Comparison of ENCODE assay signal across 10 cellular contexts in the genomic region with DNA sequence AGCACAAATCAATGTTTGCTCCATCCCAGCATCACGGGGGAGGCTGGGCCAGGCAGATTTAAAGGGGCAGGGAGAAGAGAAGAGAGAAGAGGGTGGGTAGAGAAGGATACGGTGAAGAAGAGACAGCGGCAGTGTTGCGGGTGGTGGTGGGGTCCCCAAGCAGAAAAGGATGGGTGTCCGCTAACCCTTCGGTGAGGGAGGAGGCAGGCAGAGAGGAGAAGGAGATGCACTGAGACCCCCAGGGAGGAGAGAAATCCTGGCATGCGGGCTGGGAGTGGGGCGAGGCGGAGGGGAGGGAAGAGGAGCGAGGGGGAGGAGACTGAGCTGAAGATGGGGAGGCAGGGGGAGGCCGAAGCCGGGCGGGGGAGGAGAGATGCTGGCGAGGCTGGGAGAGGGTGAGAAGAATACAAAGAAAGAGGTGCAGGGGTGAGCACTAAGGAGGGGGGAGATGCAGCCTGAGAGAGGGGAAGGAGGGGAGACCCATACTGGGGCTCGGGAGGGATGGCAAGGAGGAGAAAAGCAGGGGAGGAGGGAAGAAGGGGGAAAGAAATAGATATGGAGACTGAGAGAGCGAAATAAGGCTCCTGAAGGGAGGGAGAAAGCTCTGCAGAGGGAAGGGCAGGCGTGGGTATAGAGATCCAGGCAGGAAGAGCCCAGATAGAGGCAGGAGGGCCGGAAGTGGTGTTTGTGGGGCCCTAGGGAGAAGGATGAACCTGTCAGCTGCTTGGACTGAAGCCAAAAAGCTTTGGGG. TPM values are rescaled to one million over a fixed set of nuclear protein-coding genes. Genes with fewer than 3 reads are reported as not detected.
DNase-seq lines count a peak whose midpoint lies in the region; ATAC-seq and TF ChIP-seq lines count a peak whose summit lies in the region.
"Had no signal": no experiment of that assay in that cellular context is flagged by ENCODE, and none has a peak within 500 bp of the region (broad histone marks: within the 10 kb centered on the region; RNA-seq: fewer than 3 reads in every experiment).

TSS of gene JPH4 (minus strand) at position 231 of the 751 bp plus-strand sequence. CDS start 1,337 bp downstream, outside the sequence.

- no peak within 1 kb of the TSS for H4K91ac ChIP-seq in trophoblast cell (ENCODE audit: low read depth, low read length)

- peaks cover 0 to 4% of the 10 kb centered on the region in 2 donors for H3K27me3 ChIP-seq in uterus
- H3K27me3 ChIP-seq in trophoblast cell (ENCODE audit: insufficient read depth, low read length), result peaks cover 49% of the 10 kb centered on the region
- peaks cover 59% of the 10 kb centered on the region for H3K27me3 ChIP-seq in CD4-positive, alpha-beta T cell (ENCODE audit: control insufficient read depth, insufficient read depth, low read length)

- no peak within 1 kb of the TSS for H3K23ac ChIP-seq in trophoblast cell (ENCODE audit: low read length)

- no peak within 1 kb of the TSS for H3K4ac ChIP-seq in trophoblast cell (ENCODE audit: low read depth, low read length)

- CTCF ChIA-PET in activated B cell treated with CpG ODN at 0.5 μM for 24 hours (lab: Charles Lee), result interaction anchor here (0.7 to 1.1 kb wide), 2 partner anchors 10 to 21 kb away, joined by 3 to 4 read pairs; no protein-coding TSS in a partner anchor
- CTCF ChIA-PET in CD4-positive, alpha-beta T cell (lab: Charles Lee), result no interaction called here

- no peak within 1 kb of the TSS for H2AK5ac ChIP-seq in trophoblast cell (ENCODE audit: low read length)

- H3K4me1 Mint-ChIP-seq in activated B cell treated with CpG ODN at 0.5 μM for 24 hours, result peaks cover 19% of the 10 kb centered on the region
- H3K4me1 Mint-ChIP-seq in CD4-positive, alpha-beta T cell (ENCODE audit: low read depth), result peaks cover 21% of the 10 kb centered on the region

- peaks cover 40% of the 10 kb centered on the region for H3K27me3 Mint-ChIP-seq in activated B cell treated with CpG ODN at 0.5 μM for 24 hours
- H3K27me3 Mint-ChIP-seq in CD4-positive, alpha-beta T cell, result peaks cover 69% of the 10 kb centered on the region

- no peaks in the 10 kb centered on the region for H3K79me2 ChIP-seq in trophoblast cell (ENCODE audit: control insufficient read depth, insufficient read depth, low read length, poor library complexity)

- no peak within 1 kb of the TSS for H3K9ac ChIP-seq in trophoblast cell (ENCODE audit: low read length)

- H3K9me3 ChIP-seq in uterus, result no peaks in the 10 kb centered on the region
- peaks cover 18% of the 10 kb centered on the region for H3K9me3 ChIP-seq in trophoblast cell (ENCODE audit: insufficient read depth, low read depth, low read length)
- H3K9me3 ChIP-seq in CD4-positive, alpha-beta T cell (ENCODE audit: control insufficient read depth, low read length), result no peaks in the 10 kb centered on the region

- no peaks in the 10 kb centered on the region for H3K36me3 ChIP-seq in uterus
- no peaks in the 10 kb centered on the region for H3K36me3 ChIP-seq in trophoblast cell (ENCODE audit: control insufficient read depth in 1 of 2, insufficient read depth in 2 of 2, low read length in 2 of 2)

- intact Hi-C loops in cardiac septum (cut with DNase I), result no loop called here
- intact Hi-C loops in Right ventricle myocardium inferior (cut with DNase I), result no loop called here
- intact Hi-C loops in activated B cell treated with CpG ODN at 0.5 μM for 24 hours (cut with micrococcal nuclease), result no loop called here
- intact Hi-C loops in uterus (cut with DNase I; ENCODE audit: low total_unique reads), result no loop called here
- intact Hi-C loops in CD4-positive, alpha-beta T cell (cut with DNase I, micrococcal nuclease), result no loop called here

- no peak within 1 kb of the TSS for H3K14ac ChIP-seq in trophoblast cell (ENCODE audit: low read length)

- H3K36me3 Mint-ChIP-seq in activated B cell treated with CpG ODN at 0.5 μM for 24 hours (ENCODE audit: low read depth), result no peaks in the 10 kb centered on the region
- no peaks in the 10 kb centered on the region for H3K36me3 Mint-ChIP-seq in CD4-positive, alpha-beta T cell (ENCODE audit: low read depth)

- H3K79me1 ChIP-seq in trophoblast cell (ENCODE audit: low read length), result no peaks in the 10 kb centered on the region

- no peak within 1 kb of the TSS for H4K12ac ChIP-seq in trophoblast cell (ENCODE audit: low read depth, low read length)

- DNase-seq in cardiac septum (ENCODE audit: low spot score) (peak; percentile 22), Right ventricle myocardium inferior (ENCODE audit: missing footprints) (no peak), activated B cell treated with CpG ODN at 0.5 μM for 24 hours (no peak), left kidney (ENCODE audit: low read depth, low spot score) (peak; percentile 89), uterus (peak; percentile 62 to 69), trophoblast cell (no peak), NCI-H1930 (lab: John Stamatoyannopoulos, UW) (no peak)
- DNase-seq in CD4-positive, alpha-beta T cell, result no peak
- DNase-seq: effector CD4-positive, alpha-beta T cell had no signal

- peak within 1 kb of the TSS; percentile 70 for H3K4me3 Mint-ChIP-seq in activated B cell treated with CpG ODN at 0.5 μM for 24 hours
- H3K4me3 Mint-ChIP-seq in CD4-positive, alpha-beta T cell, result no peak within 1 kb of the TSS

- WGBS in trophoblast cell (ENCODE audit: extremely low coverage, insufficient coverage, insufficient read length), result no CpG with 5 or more reads among the region's 18 CpGs

- H3K9me3 Mint-ChIP-seq in activated B cell treated with CpG ODN at 0.5 μM for 24 hours, result no peaks in the 10 kb centered on the region
- H3K9me3 Mint-ChIP-seq in CD4-positive, alpha-beta T cell, result no peaks in the 10 kb centered on the region

- no peak within 1 kb of the TSS for H2BK120ac ChIP-seq in trophoblast cell (ENCODE audit: insufficient read depth, low read length, poor library complexity)

- no peak within 1 kb of the TSS for H4K8ac ChIP-seq in trophoblast cell (ENCODE audit: low read depth, low read length)

- peak within 1 kb of the TSS; percentile 73 to 76 for H3K27ac ChIP-seq in uterus
- no peak within 1 kb of the TSS for H3K27ac ChIP-seq in trophoblast cell (ENCODE audit: low read depth, low read length)
- no peak within 1 kb of the TSS for H3K27ac ChIP-seq in CD4-positive, alpha-beta T cell (ENCODE audit: low read depth, low read length)

- no peak within 1 kb of the TSS for H2BK5ac ChIP-seq in trophoblast cell (ENCODE audit: low read depth, low read length, poor library complexity)

- no peak within 1 kb of the TSS for H3K4me2 ChIP-seq in trophoblast cell (ENCODE audit: low read length)

- ATAC-seq in Right ventricle myocardium inferior, result no peak
- no peak for ATAC-seq in activated B cell treated with CpG ODN at 0.5 μM for 24 hours (ENCODE audit: low read depth)
- ATAC-seq in CD4-positive, alpha-beta T cell (ENCODE audit: poor library complexity), result no peak

- TF ChIP-seq POLR2A in uterus (IDR thresholded peaks at IDR 0.05), result no peak

- TF ChIP-seq CTCF in activated B cell treated with CpG ODN at 0.5 μM for 24 hours (IDR thresholded peaks at IDR 0.05) (no peak), uterus (IDR thresholded peaks at IDR 0.05) (no peak)
- TF ChIP-seq CTCF in CD4-positive, alpha-beta T cell (IDR thresholded peaks at IDR 0.05), result no peak

- H2BK12ac ChIP-seq in trophoblast cell (ENCODE audit: low read length), result no peak within 1 kb of the TSS

- no peak within 1 kb of the TSS for H3K27ac Mint-ChIP-seq in activated B cell treated with CpG ODN at 0.5 μM for 24 hours
- H3K27ac Mint-ChIP-seq in CD4-positive, alpha-beta T cell, result no peak within 1 kb of the TSS

- peak within 1 kb of the TSS; percentile 39 to 52 for H3K4me3 ChIP-seq in uterus
- H3K4me3 ChIP-seq in trophoblast cell (ENCODE audit: low read depth, low read length), result no peak within 1 kb of the TSS

- POLR2A ChIA-PET in activated B cell treated with CpG ODN at 0.5 μM for 24 hours (lab: Charles Lee), result interaction anchor here (0.7 kb wide), 1 partner anchor 516 kb away, joined by 3 read pairs; no protein-coding TSS in a partner anchor
- POLR2A ChIA-PET in CD4-positive, alpha-beta T cell (lab: Charles Lee), result no interaction called here

- H2AFZ ChIP-seq in trophoblast cell (ENCODE audit: insufficient read depth, low read length, poor library complexity), result no peak within 1 kb of the TSS

- H3K4me1 ChIP-seq in uterus (no peaks in the 10 kb centered on the region), trophoblast cell (ENCODE audit: control insufficient read depth in 1 of 2, insufficient read depth in 2 of 2, low read length in 2 of 2) (peaks cover 4 to 5% of the 10 kb centered on the region in 2 experiments)

- H3K18ac ChIP-seq in trophoblast cell (ENCODE audit: low read length), result no peak within 1 kb of the TSS

RNA-seq across cellular contexts. Expression of gene JPH4, which starts in this region (rescaled TPM):
- total RNA-seq in cardiac septum (0.19 TPM), Right ventricle myocardium inferior (0.24 TPM), activated B cell treated with CpG ODN at 0.5 μM for 24 hours (1.6 and 2.0 TPM in 2 replicates), uterus (10 to 100 TPM in 2 of 4 donors, 1 to 10 TPM in 2; 2.4 to 49.2 (median 19.9) TPM)
- 0.03 TPM in 1 of 2 replicates, not detected in the other for polyA plus RNA-seq in trophoblast cell (2013)
- total RNA-seq in CD4-positive, alpha-beta T cell, result not detected
- total RNA-seq: pulmonary artery endothelial cell had no signal

Comparison
In these comparisons a context has a peak if more than half of its experiments do, and no peak if none do; other contexts are left out.
1. Peak in DNase-seq in cardiac septum; RNA of the gene not detected or under 1 TPM.
2. DNase-seq: peak in left kidney (single experiment) and uterus (2 of 2); none in Right ventricle myocardium inferior (single experiment), activated B cell treated with CpG ODN at 0.5 μM for 24 hours (single experiment), trophoblast cell (0 of 2), NCI-H1930 (0 of 2) and CD4-positive, alpha-beta T cell (0 of 10).
3. H3K27ac ChIP-seq: peak in uterus (2 of 2); none in trophoblast cell (single experiment) and CD4-positive, alpha-beta T cell (single experiment).